ENCODE assay signal across 8 cellular contexts in the genomic region with DNA sequence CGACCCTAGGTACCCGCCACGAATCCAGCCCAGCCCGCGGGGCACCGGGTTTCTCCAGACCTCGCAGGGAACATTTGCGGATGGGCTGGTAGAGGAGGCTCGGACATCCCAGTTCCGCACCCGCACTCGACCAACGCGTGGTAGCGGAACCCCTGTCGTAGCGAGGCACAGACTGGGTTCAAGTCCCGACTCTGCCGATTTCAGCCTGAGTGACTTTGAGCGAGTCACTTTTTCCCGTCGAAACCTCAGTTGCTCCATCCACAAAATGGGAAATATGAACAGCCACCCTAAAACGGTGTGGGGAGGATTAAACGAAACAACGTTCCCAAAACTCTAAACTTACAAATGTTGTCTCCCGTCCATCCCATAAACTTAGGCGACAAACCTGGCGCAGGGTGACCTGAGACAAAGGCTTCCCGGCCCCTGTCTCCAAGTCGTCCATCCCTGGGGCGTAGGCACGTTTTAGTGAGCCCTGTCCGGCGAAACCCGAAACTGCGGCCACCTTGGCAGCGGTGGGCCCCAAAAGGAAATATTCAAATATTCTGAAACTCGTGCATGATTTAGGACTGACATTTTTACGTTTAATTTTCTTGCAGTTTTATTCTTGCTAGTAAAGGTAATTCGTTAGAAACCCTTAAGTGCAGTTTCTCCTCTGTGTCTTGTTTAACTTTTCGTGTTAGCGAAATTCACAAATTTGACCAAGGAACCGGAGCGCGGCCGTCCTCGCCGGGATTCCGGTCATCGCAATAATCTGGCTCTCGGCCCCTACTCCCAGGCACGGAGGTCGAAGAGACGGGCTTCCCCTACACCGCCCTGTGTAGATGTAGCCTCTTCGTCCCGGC. TPM values are rescaled to one million over a fixed set of nuclear protein-coding genes. Genes with fewer than 3 reads are reported as not detected.
A peak's percentile ranks its signal among the peaks of the same experiment; 100 is the strongest.
DNase-seq lines count a peak whose midpoint lies in the region; ATAC-seq and TF ChIP-seq lines count a peak whose summit lies in the region.

No MANE protein-coding gene starts in this region.

- no peaks in the 10 kb centered on the region for H3K9me3 Mint-ChIP-seq in activated CD8-positive, alpha-beta memory T cell treated with anti-CD3 and anti-CD28 coated beads, Interleukin-2, amount 10 ng/mL, durations not matched to agents 7 days and 5 days (ENCODE audit: low read depth)
- no peaks in the 10 kb centered on the region for H3K9me3 Mint-ChIP-seq in neural progenitor cell

- H3K79me2 ChIP-seq in neural progenitor cell (ENCODE audit: low read depth), result no peaks in the 10 kb centered on the region

- no peak for TF ChIP-seq CTCF in WERI-Rb-1 (IDR thresholded peaks at IDR 0.05; ENCODE audit: low read depth, low read length)
- no peak for TF ChIP-seq CTCF in epithelial cell of proximal tubule (conservative IDR thresholded peaks at IDR 0.05; ENCODE audit: low read depth, low read length)
- TF ChIP-seq CTCF in neural progenitor cell (IDR thresholded peaks at IDR 0.05), result no peak

- peak overlapping the region; percentile 98 for H3K4me2 ChIP-seq in neural progenitor cell

- H3K36me3 Mint-ChIP-seq in activated CD8-positive, alpha-beta memory T cell treated with anti-CD3 and anti-CD28 coated beads, Interleukin-2, amount 10 ng/mL, durations not matched to agents 7 days and 5 days, result peaks cover 17% of the 10 kb centered on the region
- no peaks in the 10 kb centered on the region for H3K36me3 Mint-ChIP-seq in neural progenitor cell

- peak overlapping the region; percentile 90 for H3K4me3 Mint-ChIP-seq in activated CD8-positive, alpha-beta memory T cell treated with anti-CD3 and anti-CD28 coated beads, Interleukin-2, amount 10 ng/mL, durations not matched to agents 7 days and 5 days
- H3K4me3 Mint-ChIP-seq in neural progenitor cell, result peak overlapping the region; percentile 93

- peak; percentile 61 for DNase-seq in activated CD8-positive, alpha-beta memory T cell treated with anti-CD3 and anti-CD28 coated beads, Interleukin-2, amount 10 ng/mL, durations not matched to agents 7 days and 5 days
- DNase-seq in activated CD8-positive, alpha-beta memory T cell treated with anti-CD3 and anti-CD28 coated beads for 24 hours, result no peak
- no peak for DNase-seq in WERI-Rb-1
- no peak for DNase-seq in epithelial cell of proximal tubule (ENCODE audit: low read depth)
- DNase-seq in neural progenitor cell (ENCODE audit: low spot score), result no peak
- no peak for DNase-seq in NCI-H1105 (lab: John Stamatoyannopoulos, UW)
- DNase-seq in NCI-H2081 treated with DMSO at 0.1 percent for 48 hours (lab: John Stamatoyannopoulos, UW), result no peak
- DNase-seq in GF-D8 (lab: John Stamatoyannopoulos, UW), result no peak

- H3K4me3 ChIP-seq in WERI-Rb-1 (ENCODE audit: low read depth, low read length) (peak overlapping the region; percentile 89; the same call in 1 of the 2 replicates), epithelial cell of proximal tubule (ENCODE audit: low read depth, low read length) (peak overlapping the region; percentile 95), neural progenitor cell (peak overlapping the region; percentile 87)

- no peak for ATAC-seq in activated CD8-positive, alpha-beta memory T cell treated with anti-CD3 and anti-CD28 coated beads, Interleukin-2, amount 10 ng/mL, durations not matched to agents 7 days and 5 days

- peaks cover 19% of the 10 kb centered on the region for H3K36me3 ChIP-seq in WERI-Rb-1
- no peaks in the 10 kb centered on the region for H3K36me3 ChIP-seq in neural progenitor cell

- H3K9me3 ChIP-seq in WERI-Rb-1 (ENCODE audit: severe bottlenecking), result no peaks in the 10 kb centered on the region
- no peaks in the 10 kb centered on the region for H3K9me3 ChIP-seq in neural progenitor cell (ENCODE audit: low read depth)

- no peak overlapping the region for H3K9ac ChIP-seq in neural progenitor cell

- peaks cover 20% of the 10 kb centered on the region for H3K4me1 ChIP-seq in neural progenitor cell

- H3K27ac ChIP-seq in WERI-Rb-1 (peak overlapping the region; percentile 99), neural progenitor cell (no peak overlapping the region)

- H3F3A ChIP-seq in neural progenitor cell (ENCODE audit: low read depth), result peaks cover 58% of the 10 kb centered on the region

- H3K27me3 ChIP-seq in WERI-Rb-1 (ENCODE audit: insufficient read depth, low read depth, severe bottlenecking) (no peaks in the 10 kb centered on the region), neural progenitor cell (peaks cover 95% of the 10 kb centered on the region)

- H3K4me1 Mint-ChIP-seq in activated CD8-positive, alpha-beta memory T cell treated with anti-CD3 and anti-CD28 coated beads, Interleukin-2, amount 10 ng/mL, durations not matched to agents 7 days and 5 days, result peaks cover 41% of the 10 kb centered on the region
- peaks cover 46% of the 10 kb centered on the region for H3K4me1 Mint-ChIP-seq in neural progenitor cell

- peak overlapping the region; percentile 99 for H3K27ac Mint-ChIP-seq in activated CD8-positive, alpha-beta memory T cell treated with anti-CD3 and anti-CD28 coated beads, Interleukin-2, amount 10 ng/mL, durations not matched to agents 7 days and 5 days
- H3K27ac Mint-ChIP-seq in neural progenitor cell, result no peak overlapping the region

- no peaks in the 10 kb centered on the region for H3K27me3 Mint-ChIP-seq in activated CD8-positive, alpha-beta memory T cell treated with anti-CD3 and anti-CD28 coated beads, Interleukin-2, amount 10 ng/mL, durations not matched to agents 7 days and 5 days
- H3K27me3 Mint-ChIP-seq in neural progenitor cell (ENCODE audit: insufficient read depth, low read depth), result peaks cover 13% of the 10 kb centered on the region

- H2AFZ ChIP-seq in neural progenitor cell (replicated peaks), result no peak overlapping the region

- CTCF ChIA-PET in activated CD8-positive, alpha-beta memory T cell treated with anti-CD3 and anti-CD28 coated beads, Interleukin-2, amount 10 ng/mL, durations not matched to agents 7 days and 5 days (lab: Charles Lee), result interaction anchor here (0.7 to 2.4 kb wide), 4 partner anchors 26 to 31 kb away, joined by 3 to 12 read pairs (median 8); no protein-coding TSS in a partner anchor

- H4K20me1 ChIP-seq in neural progenitor cell (ENCODE audit: low read depth), result peaks cover 43% of the 10 kb centered on the region

RNA-seq across cellular contexts. Expression of a gene that starts 2.0 kb away (rescaled TPM):
- 100 to 1,000 TPM; 223 to 247 TPM for total RNA-seq in activated CD8-positive, alpha-beta memory T cell treated with anti-CD3 and anti-CD28 coated beads, Interleukin-2, amount 10 ng/mL, durations not matched to agents 7 days and 5 days
- total RNA-seq in epithelial cell of proximal tubule, result 25.0 and 34.2 TPM in 2 replicates
- 7.4 and 24.4 TPM in 2 replicates for total RNA-seq in neural progenitor cell (ENCODE audit: low replicate concordance)

RNA-seq across cellular contexts. Expression of a gene that starts 27.0 kb away (rescaled TPM):
- 10 to 100 TPM; 51.3 to 54.3 TPM for total RNA-seq in activated CD8-positive, alpha-beta memory T cell treated with anti-CD3 and anti-CD28 coated beads, Interleukin-2, amount 10 ng/mL, durations not matched to agents 7 days and 5 days
- total RNA-seq in epithelial cell of proximal tubule, result 9.4 and 19.3 TPM in 2 replicates
- 0.60 and 1.0 TPM in 2 replicates for total RNA-seq in neural progenitor cell (ENCODE audit: low replicate concordance)

RNA-seq across cellular contexts. Expression of a gene that starts 28.4 kb away (rescaled TPM):
- total RNA-seq in activated CD8-positive, alpha-beta memory T cell treated with anti-CD3 and anti-CD28 coated beads, Interleukin-2, amount 10 ng/mL, durations not matched to agents 7 days and 5 days, result 10 to 100 TPM; 10.4 to 20.1 TPM
- total RNA-seq in epithelial cell of proximal tubule (2.4 and 4.1 TPM in 2 replicates), neural progenitor cell (ENCODE audit: low replicate concordance) (8.0 and 19.3 TPM in 2 replicates)

RNA-seq across cellular contexts. Expression of a gene that starts 45.0 kb away (rescaled TPM):
- 1 to 10 TPM; 2.1 to 2.5 TPM for total RNA-seq in activated CD8-positive, alpha-beta memory T cell treated with anti-CD3 and anti-CD28 coated beads, Interleukin-2, amount 10 ng/mL, durations not matched to agents 7 days and 5 days
- total RNA-seq in epithelial cell of proximal tubule, result 6.1 and 7.6 TPM in 2 replicates
- total RNA-seq in neural progenitor cell (ENCODE audit: low replicate concordance), result 16.7 and 23.8 TPM in 2 replicates

RNA-seq across cellular contexts. Expression of a gene that starts 49.4 kb away (rescaled TPM):
- total RNA-seq in activated CD8-positive, alpha-beta memory T cell treated with anti-CD3 and anti-CD28 coated beads, Interleukin-2, amount 10 ng/mL, durations not matched to agents 7 days and 5 days, result 100 to 1,000 TPM; 246 to 303 TPM
- total RNA-seq in epithelial cell of proximal tubule, result 311 and 436 TPM in 2 replicates
- total RNA-seq in neural progenitor cell (ENCODE audit: low replicate concordance), result 127 and 141 TPM in 2 replicates
